In genomic region chr3:123678108-123678511, GRCh38 we compare ENCODE assay signal across 10 cellular contexts.
DNase-seq lines count a peak whose midpoint lies in the region; ATAC-seq, FAIRE-seq and TF ChIP-seq lines count a peak whose summit lies in the region.
"Had no signal": no experiment of that assay in that cellular context is flagged by ENCODE, and none has a peak within 500 bp of the region (broad histone marks: within the 10 kb centered on the region; RNA-seq: fewer than 3 reads in every experiment).

No MANE protein-coding gene starts in this region.

- no peaks in the 10 kb centered on the region for H3K79me2 ChIP-seq in PC-3 (ENCODE audit: low read length)

- no peak overlapping the region for H3K4me2 ChIP-seq in PC-3 (ENCODE audit: low read length)

- no peak overlapping the region for H3K9ac ChIP-seq in PC-3 (ENCODE audit: low read length)
- no peak overlapping the region for H3K9ac ChIP-seq in rectal smooth muscle tissue (ENCODE audit: low read length)

- no peaks in the 10 kb centered on the region for H3K36me3 ChIP-seq in PC-3 (ENCODE audit: low read depth, low read length)
- H3K36me3 ChIP-seq in esophagus (ENCODE audit: control insufficient read depth in 2 of 2, insufficient read depth in 2 of 2, low read length in 1 of 2), result peaks cover 0 to 2% of the 10 kb centered on the region in 2 donors
- peaks cover 7% of the 10 kb centered on the region for H3K36me3 ChIP-seq in rectal smooth muscle tissue (ENCODE audit: control insufficient read depth, insufficient read depth, low read length)
- no peaks in the 10 kb centered on the region for H3K36me3 ChIP-seq in Caco-2 (ENCODE audit: control insufficient read depth, insufficient read depth, low read length)
- H3K36me3 ChIP-seq in naive thymus-derived CD4-positive, alpha-beta T cell (ENCODE audit: control insufficient read depth in 2 of 3, insufficient read depth in 3 of 3, low read length in 3 of 3), result no peaks in the 10 kb centered on the region

- no peaks in the 10 kb centered on the region for H3K9me3 ChIP-seq in PC-3 (ENCODE audit: low read length)
- H3K9me3 ChIP-seq in esophagus (ENCODE audit: control insufficient read depth in 2 of 2, insufficient read depth in 1 of 2, low read depth in 1 of 2, low read length in 1 of 2), result no peaks in the 10 kb centered on the region
- H3K9me3 ChIP-seq in Caco-2, result no peaks in the 10 kb centered on the region
- H3K9me3 ChIP-seq in naive thymus-derived CD4-positive, alpha-beta T cell (ENCODE audit: control insufficient read depth in 2 of 3, low read length in 3 of 3), result no peaks in the 10 kb centered on the region

- no peaks in the 10 kb centered on the region for H4K20me1 ChIP-seq in PC-3 (ENCODE audit: low read length)

- H3K4me1 ChIP-seq in PC-3 (ENCODE audit: insufficient read depth, low read length) (peaks cover 9% of the 10 kb centered on the region), esophagus (ENCODE audit: control insufficient read depth in 2 of 2, insufficient read depth in 2 of 2, low read length in 1 of 2) (peaks cover 0 to 2% of the 10 kb centered on the region in 2 donors), rectal smooth muscle tissue (ENCODE audit: control insufficient read depth, insufficient read depth, low read length) (peaks cover 57% of the 10 kb centered on the region), Caco-2 (no peaks in the 10 kb centered on the region)
- H3K4me1 ChIP-seq in naive thymus-derived CD4-positive, alpha-beta T cell (ENCODE audit: control insufficient read depth in 2 of 2, insufficient read depth in 2 of 2, low read length in 2 of 2), result no peaks in the 10 kb centered on the region

- H2AFZ ChIP-seq in PC-3 (ENCODE audit: low read length), result no peak overlapping the region

- DNase-seq in EL (peak; percentile 95), PC-3 (peak; percentile 52), Caco-2 (no peak), GM12892 (ENCODE audit: insufficient read length) (no peak), COR-L47 (lab: John Stamatoyannopoulos, UW) (no peak)
- DNase-seq in naive thymus-derived CD4-positive, alpha-beta T cell, result no peak
- DNase-seq: activated T-cell treated with anti-CD3 and anti-CD28 coated beads, Interleukin-2, amount 50 U/mL, for 4 hours had no signal

- no peak overlapping the region for H3K4me3 ChIP-seq in PC-3 (ENCODE audit: low read length)
- no peak overlapping the region for H3K4me3 ChIP-seq in esophagus (ENCODE audit: low read depth in 1 of 2, low read length in 2 of 2)
- H3K4me3 ChIP-seq in rectal smooth muscle tissue (ENCODE audit: low read length), result no peak overlapping the region
- H3K4me3 ChIP-seq in Caco-2 (ENCODE audit: low read depth, low read length), result no peak overlapping the region
- H3K4me3 ChIP-seq in naive thymus-derived CD4-positive, alpha-beta T cell (ENCODE audit: low read length), result no peak overlapping the region

- no peaks in the 10 kb centered on the region for H3K9me3 Mint-ChIP-seq in Caco-2 (ENCODE audit: unreplicated experiment)
- H3K9me3 Mint-ChIP-seq in naive thymus-derived CD4-positive, alpha-beta T cell, result no peaks in the 10 kb centered on the region
- H3K9me3 Mint-ChIP-seq: activated T-cell treated with anti-CD3 and anti-CD28 coated beads, Interleukin-2, amount 50 U/mL, for 4 hours had no signal

- no peaks in the 10 kb centered on the region for H3K36me3 Mint-ChIP-seq in Caco-2 (ENCODE audit: insufficient read depth, unreplicated experiment)
- H3K36me3 Mint-ChIP-seq in naive thymus-derived CD4-positive, alpha-beta T cell, result no peaks in the 10 kb centered on the region

- H3K27ac Mint-ChIP-seq in Caco-2 (ENCODE audit: unreplicated experiment), result no peak overlapping the region
- no peak overlapping the region for H3K27ac Mint-ChIP-seq in naive thymus-derived CD4-positive, alpha-beta T cell

- TF ChIP-seq CTCF in PC-3 (conservative IDR thresholded peaks at IDR 0.05; ENCODE audit: low read depth, low read length), result no peak
- TF ChIP-seq CTCF in Caco-2 (IDR thresholded peaks at IDR 0.05; ENCODE audit: insufficient read depth in 1 of 2, low read depth in 1 of 2, low read length in 1 of 2, severe bottlenecking in 1 of 2, unreplicated experiment in 1 of 2), result no peak

- H3K27ac ChIP-seq in PC-3 (ENCODE audit: low read length) (no peak overlapping the region), esophagus (ENCODE audit: low read depth in 2 of 2, low read length in 1 of 2) (peak overlapping the region; percentile 14 to 66), rectal smooth muscle tissue (ENCODE audit: low read depth, low read length) (peak overlapping the region; percentile 44)
- H3K27ac ChIP-seq in naive thymus-derived CD4-positive, alpha-beta T cell (ENCODE audit: low read depth, low read length), result no peak overlapping the region

- H3K27me3 ChIP-seq in PC-3 (ENCODE audit: low read length) (peaks cover 4% of the 10 kb centered on the region; the same call in 1 of the 2 replicates), esophagus (ENCODE audit: control insufficient read depth in 1 of 2, insufficient read depth in 2 of 2, low read length in 2 of 2) (no peaks in the 10 kb centered on the region), rectal smooth muscle tissue (ENCODE audit: control insufficient read depth, insufficient read depth, low read length) (no peaks in the 10 kb centered on the region), Caco-2 (replicated peaks; ENCODE audit: control insufficient read depth, insufficient read depth, low read length) (no peaks in the 10 kb centered on the region)
- no peaks in the 10 kb centered on the region for H3K27me3 ChIP-seq in naive thymus-derived CD4-positive, alpha-beta T cell (ENCODE audit: control insufficient read depth in 2 of 2, insufficient read depth in 2 of 2, low read length in 2 of 2)

- CTCF ChIA-PET in PC-3 (lab: Charles Lee), result no interaction called here
- CTCF ChIA-PET in Caco-2 (lab: Charles Lee), result no interaction called here
- CTCF ChIA-PET in naive thymus-derived CD4-positive, alpha-beta T cell (lab: Charles Lee), result no interaction called here

- H3K4me3 Mint-ChIP-seq in Caco-2 (ENCODE audit: unreplicated experiment), result no peak overlapping the region
- no peak overlapping the region for H3K4me3 Mint-ChIP-seq in naive thymus-derived CD4-positive, alpha-beta T cell
- H3K4me3 Mint-ChIP-seq: activated T-cell treated with anti-CD3 and anti-CD28 coated beads, Interleukin-2, amount 50 U/mL, for 4 hours had no signal

- H3K4me1 Mint-ChIP-seq in Caco-2 (ENCODE audit: low read depth, unreplicated experiment), result peaks cover 7% of the 10 kb centered on the region
- no peaks in the 10 kb centered on the region for H3K4me1 Mint-ChIP-seq in naive thymus-derived CD4-positive, alpha-beta T cell

- POLR2A ChIA-PET in PC-3 (lab: Charles Lee; ENCODE audit: unreplicated experiment) (no interaction called here), Caco-2 (lab: Charles Lee) (no interaction called here)
- POLR2A ChIA-PET in naive thymus-derived CD4-positive, alpha-beta T cell (lab: Charles Lee), result no interaction called here

- ATAC-seq in PC-3, result peak; percentile 48
- no peak for ATAC-seq in naive thymus-derived CD4-positive, alpha-beta T cell
- ATAC-seq: activated T-cell treated with anti-CD3 and anti-CD28 coated beads, Interleukin-2, amount 50 U/mL, for 4 hours had no signal

- FAIRE-seq in GM12892 (lab: Jason Lieb, UNC), result no peak
- FAIRE-seq: G401.6 had no signal

- H3K9me2 ChIP-seq in PC-3 (replicated peaks; ENCODE audit: low read length), result no peaks in the 10 kb centered on the region

- H3K27me3 Mint-ChIP-seq in Caco-2 (ENCODE audit: insufficient read depth, unreplicated experiment), result no peaks in the 10 kb centered on the region
- peaks cover 0 to 24% (median 14%) of the 10 kb centered on the region in 5 donors for H3K27me3 Mint-ChIP-seq in naive thymus-derived CD4-positive, alpha-beta T cell

- intact Hi-C loops in PC-3 (cut with micrococcal nuclease) (no loop called here), Caco-2 (cut with micrococcal nuclease; ENCODE audit: unreplicated experiment) (no loop called here)
- intact Hi-C loops in naive thymus-derived CD4-positive, alpha-beta T cell (cut with micrococcal nuclease), result no loop called here

- H3F3A ChIP-seq in PC-3 (ENCODE audit: low read length, unreplicated experiment), result no peaks in the 10 kb centered on the region

- TF ChIP-seq POLR2A in GM12892 (IDR thresholded peaks at IDR 0.05; ENCODE audit: low read depth, low read length), result no peak

- BruUV-seq in PC-3 (replicated peaks; lab: Mats Ljungman, UMichigan) (no TSS peak), Caco-2 (replicated peaks; lab: Mats Ljungman, UMichigan) (no TSS peak)

- WGBS in esophagus, 2 donors, result 58 to 66% methylated on average over 8 of the region's 8 CpGs

Comparison
In these comparisons a context has a peak if more than half of its experiments do, and no peak if none do; other contexts are left out.
1. DNase-seq: peak in EL (single experiment) and PC-3 (single experiment); none in Caco-2 (0 of 2), naive thymus-derived CD4-positive, alpha-beta T cell (0 of 9), GM12892 (single experiment) and COR-L47 (single experiment).
2. H3K27ac ChIP-seq: peak in esophagus (2 of 2) and rectal smooth muscle tissue (single experiment); none in PC-3 (single experiment) and naive thymus-derived CD4-positive, alpha-beta T cell (single experiment).